In the genomic region with DNA sequence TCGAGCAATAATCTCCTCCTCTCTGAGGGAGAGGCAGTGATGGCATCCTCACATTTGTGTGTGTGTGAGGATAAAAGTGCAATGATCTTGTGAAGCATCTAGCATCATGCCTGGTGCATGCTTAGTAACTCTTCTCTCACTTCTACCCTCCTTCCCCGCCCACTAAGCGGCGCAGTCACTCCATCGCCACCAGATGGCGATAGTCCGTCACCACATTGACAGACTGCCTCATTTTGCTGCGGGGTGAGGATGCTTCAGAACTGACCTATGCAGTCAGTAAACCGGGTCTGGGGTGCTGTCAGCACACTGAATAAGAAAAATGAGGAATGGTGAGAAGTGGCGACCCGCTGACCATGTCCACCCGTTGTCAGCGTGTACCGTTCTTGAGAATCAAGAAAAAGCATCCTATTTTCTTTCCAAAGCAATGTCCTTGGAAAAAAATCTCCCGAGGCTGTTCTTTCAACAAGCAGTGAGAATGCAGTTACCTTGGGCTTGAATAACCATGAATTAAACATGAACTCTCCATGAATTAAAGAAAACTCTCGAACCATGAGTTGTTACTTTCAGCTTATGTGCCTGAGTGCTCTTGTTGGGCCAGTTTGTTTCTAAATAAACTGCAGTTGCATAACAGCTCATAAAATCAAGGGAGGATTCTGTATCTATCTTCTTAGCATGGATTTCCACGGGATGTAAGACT, we compare ENCODE assay signal across 8 cellular contexts. TPM values are rescaled to one million over a fixed set of nuclear protein-coding genes. Genes with fewer than 3 reads are reported as not detected.
DNase-seq lines count a peak whose midpoint lies in the region; ATAC-seq and TF ChIP-seq lines count a peak whose summit lies in the region.

No MANE protein-coding gene starts in this region.

- H3K36me3 ChIP-seq in Panc1 (ENCODE audit: control insufficient read depth, insufficient read depth, low read length) = no peaks in the 10 kb centered on the region
- no peaks in the 10 kb centered on the region for H3K36me3 ChIP-seq in neural cell (ENCODE audit: insufficient read depth, low read length)

- no peaks in the 10 kb centered on the region for H3F3A ChIP-seq in neural cell (ENCODE audit: insufficient read depth, low read length, poor library complexity, severe bottlenecking)

- H3K9me2 ChIP-seq in neural cell (ENCODE audit: insufficient read depth, low read length) = no peaks in the 10 kb centered on the region

- no peak overlapping the region for H3K4me2 ChIP-seq in neural cell (ENCODE audit: low read length)

- H4K20me1 ChIP-seq in neural cell (ENCODE audit: insufficient read depth) = no peaks in the 10 kb centered on the region

- TF ChIP-seq EP300 in Ishikawa (IDR thresholded peaks at IDR 0.05; ENCODE audit: borderline replicate concordance) (no peak), neural cell (conservative IDR thresholded peaks at IDR 0.05; ENCODE audit: poor library complexity, severe bottlenecking) (no peak)

- H3K9ac ChIP-seq in neural cell (ENCODE audit: low read length) = no peak overlapping the region

- no TSS peak for BruUV-seq in Panc1 (replicated peaks; lab: Mats Ljungman, UMichigan)

- H3K27ac ChIP-seq in Panc1 (ENCODE audit: low read length) (no peak overlapping the region), neural cell (ENCODE audit: low read length) (no peak overlapping the region)

- intact Hi-C loops in Panc1 (cut with micrococcal nuclease; ENCODE audit: unreplicated experiment) = no loop called here

- POLR2A ChIA-PET in Panc1 (lab: Charles Lee) = interaction anchor here (0.7 kb wide), 1 partner anchor 275 kb away, joined by 3 read pairs; a partner anchor contains a TSS

- no peaks in the 10 kb centered on the region for H3K79me2 ChIP-seq in neural cell (replicated peaks; ENCODE audit: insufficient read depth, low read length)

- no peak overlapping the region for H3K4me3 ChIP-seq in Panc1 (ENCODE audit: low read depth in 2 of 2, low read length in 2 of 2)
- peak overlapping the region; percentile 55 for H3K4me3 ChIP-seq in neural cell (ENCODE audit: low read length)

- CTCF ChIA-PET in Panc1 (lab: Charles Lee) = interaction anchor here (0.7 to 1.3 kb wide), 3 partner anchors 10 to 47 kb away, joined by 3 to 11 read pairs (median 5); a partner anchor contains a TSS

- peak; percentile 99 for ATAC-seq in GM21529 (IDR thresholded peaks at IDR 0.05; ENCODE audit: unreplicated experiment)
- peak; percentile 97 for ATAC-seq in Panc1
- peak; percentile 87 to 94 for ATAC-seq in activated T-cell treated with anti-CD3 and anti-CD28 coated beads, Interleukin-2, amount 50 U/mL, for 72 hours (replicated peaks in 1 of 2)
- ATAC-seq in stimulated activated naive CD8-positive, alpha-beta T cell treated with anti-CD3 and anti-CD28 coated beads, Interleukin-15, Interleukin-2, amounts not matched to agents 100 U/mL and 50 U/mL, for 24 hours = peak; percentile 84

- H3K27ac Mint-ChIP-seq in activated T-cell treated with anti-CD3 and anti-CD28 coated beads, Interleukin-2, amount 50 U/mL, for 72 hours = no peak overlapping the region

- no peaks in the 10 kb centered on the region for H3K36me3 Mint-ChIP-seq in activated T-cell treated with anti-CD3 and anti-CD28 coated beads, Interleukin-2, amount 50 U/mL, for 72 hours (ENCODE audit: insufficient read depth in 2 of 2)

- H3K27me3 ChIP-seq in Panc1 (ENCODE audit: control insufficient read depth, insufficient read depth, low read length) (no peaks in the 10 kb centered on the region), neural cell (ENCODE audit: insufficient read depth, low read depth, low read length) (no peaks in the 10 kb centered on the region)

- TF ChIP-seq RAD21 in Ishikawa (IDR thresholded peaks at IDR 0.05; ENCODE audit: low read depth) (peak; percentile 84), neural cell (conservative IDR thresholded peaks at IDR 0.05) (peak; percentile 93)

- peak; percentile 95 for TF ChIP-seq CTCF in Panc1 (IDR thresholded peaks at IDR 0.05)
- TF ChIP-seq CTCF in neural cell (IDR thresholded peaks at IDR 0.05; ENCODE audit: poor library complexity, severe bottlenecking) = peak; percentile 97

- no peaks in the 10 kb centered on the region for H3K4me1 Mint-ChIP-seq in activated T-cell treated with anti-CD3 and anti-CD28 coated beads, Interleukin-2, amount 50 U/mL, for 72 hours (ENCODE audit: low read depth)

- no peaks in the 10 kb centered on the region for H3K4me1 ChIP-seq in Panc1 (ENCODE audit: control insufficient read depth, insufficient read depth, low read length)

- no peaks in the 10 kb centered on the region for H3K9me3 ChIP-seq in Panc1 (ENCODE audit: control insufficient read depth, insufficient read depth, low read depth, low read length)
- H3K9me3 ChIP-seq in neural cell (ENCODE audit: low read length) = no peaks in the 10 kb centered on the region

- no peaks in the 10 kb centered on the region for H3K9me3 Mint-ChIP-seq in activated T-cell treated with anti-CD3 and anti-CD28 coated beads, Interleukin-2, amount 50 U/mL, for 72 hours

- DNase-seq in DMS53 treated with DMSO at 0.1 percent for 48 hours (lab: John Stamatoyannopoulos, UW; ENCODE audit: unreplicated experiment) = peak; percentile 49
- DNase-seq in Panc1 (ENCODE audit: low read depth, low spot score) = peak; percentile 60
- DNase-seq in activated T-cell treated with anti-CD3 and anti-CD28 coated beads, Interleukin-2, amount 50 U/mL, for 72 hours = peak; percentile 71 to 73
- peak; percentile 54 for DNase-seq in fibroblast of gingiva (ENCODE audit: low read depth)
- DNase-seq in stimulated activated naive CD8-positive, alpha-beta T cell treated with anti-CD3 and anti-CD28 coated beads, Interleukin-15, Interleukin-2, amounts not matched to agents 100 U/mL and 50 U/mL, for 24 hours = peak; percentile 79

- H2AFZ ChIP-seq in neural cell (ENCODE audit: low read depth, low read length) = no peak overlapping the region

- in situ Hi-C loops in Panc1 (cut with HindIII; ENCODE audit: low pct_unique_long_range_greater_than_20kb, low sequenced_read_pairs) = no loop called here

- H3K4me3 Mint-ChIP-seq in activated T-cell treated with anti-CD3 and anti-CD28 coated beads, Interleukin-2, amount 50 U/mL, for 72 hours = no peak overlapping the region

- H3K27me3 Mint-ChIP-seq in activated T-cell treated with anti-CD3 and anti-CD28 coated beads, Interleukin-2, amount 50 U/mL, for 72 hours (ENCODE audit: low read depth) = no peaks in the 10 kb centered on the region

TF ChIP-seq in Ishikawa, 13 proteins besides CTCF, POLR2A, EP300 and RAD21 (continues in another document):
- TF ChIP-seq CEBPB (IDR thresholded peaks at IDR 0.05) (no peak), TEAD4 (IDR thresholded peaks at IDR 0.05) (no peak), ZBTB7A (IDR thresholded peaks at IDR 0.05; ENCODE audit: low read depth) (no peak), TAF1 (IDR thresholded peaks at IDR 0.05; ENCODE audit: low read depth) (no peak), CREB1 (IDR thresholded peaks at IDR 0.05; ENCODE audit: low read depth) (no peak), YY1 (IDR thresholded peaks at IDR 0.05; ENCODE audit: low read depth) (no peak), FOXM1 (IDR thresholded peaks at IDR 0.05; ENCODE audit: borderline replicate concordance, low read depth) (no peak)
- TF ChIP-seq, protein P1, sequence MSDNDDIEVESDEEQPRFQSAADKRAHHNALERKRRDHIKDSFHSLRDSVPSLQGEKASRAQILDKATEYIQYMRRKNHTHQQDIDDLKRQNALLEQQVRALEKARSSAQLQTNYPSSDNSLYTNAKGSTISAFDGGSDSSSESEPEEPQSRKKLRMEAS (IDR thresholded peaks at IDR 0.05) = no peak
- TF ChIP-seq, protein P2, sequence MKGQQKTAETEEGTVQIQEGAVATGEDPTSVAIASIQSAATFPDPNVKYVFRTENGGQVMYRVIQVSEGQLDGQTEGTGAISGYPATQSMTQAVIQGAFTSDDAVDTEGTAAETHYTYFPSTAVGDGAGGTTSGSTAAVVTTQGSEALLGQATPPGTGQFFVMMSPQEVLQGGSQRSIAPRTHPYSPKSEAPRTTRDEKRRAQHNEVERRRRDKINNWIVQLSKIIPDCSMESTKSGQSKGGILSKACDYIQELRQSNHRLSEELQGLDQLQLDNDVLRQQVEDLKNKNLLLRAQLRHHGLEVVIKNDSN (IDR thresholded peaks at IDR 0.05) = no peak

TF ChIP-seq in neural cell, 6 proteins besides CTCF, POLR2A, EP300 and RAD21:
- TF ChIP-seq SMC3 (conservative IDR thresholded peaks at IDR 0.05; ENCODE audit: poor library complexity) = peak; percentile 98
- TF ChIP-seq POLR2AphosphoS5 (IDR thresholded peaks at IDR 0.05) = no peak

RNA-seq across cellular contexts. Expression of a gene that starts 37.3 kb away (rescaled TPM):
- total RNA-seq in Panc1 (2021; ENCODE audit: unreplicated experiment) = 16.8 TPM
- 13.3 TPM for polyA plus RNA-seq in Panc1 (2012; ENCODE audit: insufficient read length)
- total RNA-seq in activated T-cell treated with anti-CD3 and anti-CD28 coated beads, Interleukin-2, amount 50 U/mL, for 72 hours = 10 to 100 TPM in 1 of 2 donors, 1 to 10 TPM in 1; 6.8 to 11.0 TPM
- 10.0 and 18.0 TPM in 2 replicates for polyA plus RNA-seq in neural cell
- polyA minus RNA-seq in neural cell = 10.9 and 12.9 TPM in 2 replicates
